Comparison of ENCODE assay signal across 11 cellular contexts in the genomic region with DNA sequence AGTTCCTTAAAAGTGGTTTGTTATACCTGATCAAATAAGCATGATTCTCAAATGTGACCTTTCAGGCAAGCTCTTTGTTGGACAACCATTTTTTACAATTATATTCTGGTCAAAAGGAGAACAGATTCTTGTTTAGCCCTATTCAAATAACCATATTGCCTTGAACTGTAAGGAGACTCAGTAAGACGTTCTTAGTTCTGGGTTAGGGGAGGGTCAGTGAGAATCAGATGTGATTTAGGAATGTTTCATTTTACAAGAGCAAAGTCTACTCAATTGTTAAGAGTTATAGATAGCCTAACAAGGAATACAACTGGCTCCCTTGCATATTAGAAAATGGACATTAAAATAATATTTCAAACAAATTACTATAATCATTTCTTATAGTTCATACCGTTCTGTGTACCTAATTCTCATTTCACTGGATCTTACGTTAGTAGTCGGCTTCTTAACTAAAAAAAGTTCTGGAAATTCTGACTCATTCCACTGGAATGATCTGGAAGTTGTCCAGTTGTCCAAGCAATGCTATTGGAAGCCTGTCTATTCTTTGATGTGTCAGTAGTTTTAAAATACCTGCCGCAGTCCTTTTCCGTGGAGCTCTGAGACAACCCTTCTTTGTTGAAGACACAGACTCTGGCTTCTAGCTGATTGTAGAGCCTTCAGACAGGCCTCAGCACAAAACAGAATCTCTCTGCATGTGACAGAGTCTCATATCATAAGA.
DNase-seq lines count a peak whose midpoint lies in the region; ATAC-seq and TF ChIP-seq lines count a peak whose summit lies in the region.
"Had no signal": no experiment of that assay in that cellular context is flagged by ENCODE, and none has a peak within 500 bp of the region (broad histone marks: within the 10 kb centered on the region; RNA-seq: fewer than 3 reads in every experiment).

No MANE protein-coding gene starts in this region.

- H3K4ac ChIP-seq in trophoblast cell (ENCODE audit: low read depth, low read length) = no peak overlapping the region

- H3K27me3 ChIP-seq in trophoblast cell (ENCODE audit: insufficient read depth, low read length) = no peaks in the 10 kb centered on the region

- H3K14ac ChIP-seq in trophoblast cell (ENCODE audit: low read length) = no peak overlapping the region

- no peak overlapping the region for H3K18ac ChIP-seq in trophoblast cell (ENCODE audit: low read length)

- peak overlapping the region; percentile 72 for H2BK120ac ChIP-seq in trophoblast cell (ENCODE audit: insufficient read depth, low read length, poor library complexity)

- H3K23ac ChIP-seq in trophoblast cell (ENCODE audit: low read length) = no peak overlapping the region

- no peak overlapping the region for H2AFZ ChIP-seq in trophoblast cell (ENCODE audit: insufficient read depth, low read length, poor library complexity)

- H3K4me2 ChIP-seq in trophoblast cell (ENCODE audit: low read length) = peak overlapping the region; percentile 16

- H3K79me2 ChIP-seq in trophoblast cell (ENCODE audit: control insufficient read depth, insufficient read depth, low read length, poor library complexity) = peaks cover 4% of the 10 kb centered on the region

- peak overlapping the region; percentile 90 for H3K27ac ChIP-seq in trophoblast cell (ENCODE audit: low read depth, low read length)

- peak overlapping the region; percentile 77 for H4K91ac ChIP-seq in trophoblast cell (ENCODE audit: low read depth, low read length)

- peak overlapping the region; percentile 79 for H2BK5ac ChIP-seq in trophoblast cell (ENCODE audit: low read depth, low read length, poor library complexity)

- no peak overlapping the region for H3K4me3 Mint-ChIP-seq in stimulated activated naive CD8-positive, alpha-beta T cell treated with anti-CD3 and anti-CD28 coated beads, Interleukin-15, amount 100 ng/mL, for 72 hours
- H3K4me3 Mint-ChIP-seq: memory B cell had no signal

- H3K79me1 ChIP-seq in trophoblast cell (ENCODE audit: low read length) = peaks cover 13% of the 10 kb centered on the region

- ATAC-seq in HG03095 (IDR thresholded peaks at IDR 0.05; ENCODE audit: unreplicated experiment) = no peak
- ATAC-seq in stimulated activated naive CD8-positive, alpha-beta T cell treated with anti-CD3 and anti-CD28 coated beads, Interleukin-15, amount 100 ng/mL, for 72 hours = no peak

- no peak overlapping the region for H2AK5ac ChIP-seq in trophoblast cell (ENCODE audit: low read length)

- in situ Hi-C loops in Caki2 (cut with HindIII; ENCODE audit: low pct_unique_long_range_greater_than_20kb, low sequenced_read_pairs) = no loop called here

- H3K9ac ChIP-seq in trophoblast cell (ENCODE audit: low read length) = no peak overlapping the region

- no peaks in the 10 kb centered on the region for H3K9me3 ChIP-seq in trophoblast cell (ENCODE audit: insufficient read depth, low read depth, low read length)

- H3K27ac Mint-ChIP-seq in stimulated activated naive CD8-positive, alpha-beta T cell treated with anti-CD3 and anti-CD28 coated beads, Interleukin-15, amount 100 ng/mL, for 72 hours = no peak overlapping the region
- H3K27ac Mint-ChIP-seq: memory B cell had no signal

- peaks cover 0 to 2% of the 10 kb centered on the region in 2 experiments for H3K36me3 ChIP-seq in trophoblast cell (ENCODE audit: control insufficient read depth in 1 of 2, insufficient read depth in 2 of 2, low read length in 2 of 2)

- H3K4me1 Mint-ChIP-seq in stimulated activated naive CD8-positive, alpha-beta T cell treated with anti-CD3 and anti-CD28 coated beads, Interleukin-15, amount 100 ng/mL, for 72 hours = peaks cover 9% of the 10 kb centered on the region
- H3K4me1 Mint-ChIP-seq: memory B cell had no signal

- H4K8ac ChIP-seq in trophoblast cell (ENCODE audit: low read depth, low read length) = no peak overlapping the region

- H3K4me1 ChIP-seq in trophoblast cell (ENCODE audit: control insufficient read depth in 1 of 2, insufficient read depth in 2 of 2, low read length in 2 of 2) = peaks cover 3 to 6% of the 10 kb centered on the region in 2 experiments

- peak; percentile 71 for DNase-seq in Caki2 (ENCODE audit: low read depth)
- peak; percentile 87 for DNase-seq in glomerular visceral epithelial cell (ENCODE audit: extremely low spot score)
- DNase-seq in trophoblast cell = peak; percentile 10 to 75
- DNase-seq in stimulated activated naive CD8-positive, alpha-beta T cell treated with anti-CD3 and anti-CD28 coated beads, Interleukin-15, amount 100 ng/mL, for 72 hours = no peak
- DNase-seq in activated gamma-delta T cell (lab: John Stamatoyannopoulos, UW) = no peak
- no peak for DNase-seq in OCI-M2 (lab: John Stamatoyannopoulos, UW; ENCODE audit: unreplicated experiment)
- DNase-seq: DND-41, NCI-H2171 had no signal

- H3K27me3 Mint-ChIP-seq in stimulated activated naive CD8-positive, alpha-beta T cell treated with anti-CD3 and anti-CD28 coated beads, Interleukin-15, amount 100 ng/mL, for 72 hours = no peaks in the 10 kb centered on the region

- H3K4me3 ChIP-seq in WI38 (ENCODE audit: low read depth, low read length) (peak overlapping the region; percentile 30; the same call in 1 of the 2 replicates), trophoblast cell (ENCODE audit: low read depth, low read length) (no peak overlapping the region)

- no peak for TF ChIP-seq CTCF in WI38 (IDR thresholded peaks at IDR 0.05; ENCODE audit: low read depth, low read length)

- H2BK12ac ChIP-seq in trophoblast cell (ENCODE audit: low read length) = no peak overlapping the region

- no peak overlapping the region for H4K12ac ChIP-seq in trophoblast cell (ENCODE audit: low read depth, low read length)

- no CpG with 5 or more reads among the region's 6 CpGs for WGBS in trophoblast cell (ENCODE audit: extremely low coverage, insufficient coverage, insufficient read length)

- no peaks in the 10 kb centered on the region for H3K9me3 Mint-ChIP-seq in stimulated activated naive CD8-positive, alpha-beta T cell treated with anti-CD3 and anti-CD28 coated beads, Interleukin-15, amount 100 ng/mL, for 72 hours

Comparison
In these comparisons a context has a peak if more than half of its experiments do, and no peak if none do; other contexts are left out.
1. DNase-seq: peak in Caki2 (single experiment), glomerular visceral epithelial cell (single experiment) and trophoblast cell (2 of 2); none in stimulated activated naive CD8-positive, alpha-beta T cell treated with anti-CD3 and anti-CD28 coated beads, Interleukin-15, amount 100 ng/mL, for 72 hours (0 of 2), activated gamma-delta T cell (single experiment) and OCI-M2 (single experiment).